Comparison of ENCODE assay signal across 11 cellular contexts in genomic region chr4:101114936-101115372, GRCh38.
A peak's percentile ranks its signal among the peaks of the same experiment; 100 is the strongest.
DNase-seq lines count a peak whose midpoint lies in the region; ATAC-seq, FAIRE-seq and TF ChIP-seq lines count a peak whose summit lies in the region.
"Had no signal": no experiment of that assay in that cellular context is flagged by ENCODE, and none has a peak within 500 bp of the region (broad histone marks: within the 10 kb centered on the region; RNA-seq: fewer than 3 reads in every experiment).

No MANE protein-coding gene starts in this region.

- H4K20me1 ChIP-seq in PC-3 (ENCODE audit: low read length), result no peaks in the 10 kb centered on the region

- H3K4me2 ChIP-seq in PC-3 (ENCODE audit: low read length), result peak overlapping the region; percentile 63

- H3K27ac ChIP-seq in PC-3 (ENCODE audit: low read length), result peak overlapping the region; percentile 98
- peak overlapping the region in 3 of 4 donors; percentile 16 to 58 (median 39) for H3K27ac ChIP-seq in esophagus squamous epithelium
- H3K27ac ChIP-seq: Peyer's patch had no signal

- H3K9me2 ChIP-seq in PC-3 (replicated peaks; ENCODE audit: low read length), result no peaks in the 10 kb centered on the region

- ATAC-seq in PC-3, result peak; percentile 97
- ATAC-seq in GM19467 (IDR thresholded peaks at IDR 0.05; ENCODE audit: unreplicated experiment), result no peak
- no peak for ATAC-seq in GM18867 (IDR thresholded peaks at IDR 0.05; ENCODE audit: unreplicated experiment)

- peaks cover 7% of the 10 kb centered on the region for H3F3A ChIP-seq in PC-3 (ENCODE audit: low read length, unreplicated experiment)

- peak overlapping the region; percentile 85 for H3K9ac ChIP-seq in PC-3 (ENCODE audit: low read length)

- H3K9me3 ChIP-seq in PC-3 (ENCODE audit: low read length), result no peaks in the 10 kb centered on the region
- H3K9me3 ChIP-seq in esophagus squamous epithelium, result no peaks in the 10 kb centered on the region
- H3K9me3 ChIP-seq: Peyer's patch had no signal

- H3K36me3 ChIP-seq in PC-3 (ENCODE audit: low read depth, low read length) (no peaks in the 10 kb centered on the region), esophagus squamous epithelium (no peaks in the 10 kb centered on the region)
- H3K36me3 ChIP-seq: Peyer's patch had no signal

- intact Hi-C loops in PC-3 (cut with micrococcal nuclease), result loop anchor here (1.0 to 5.0 kb wide), 4 partner anchors 14 to 166 kb away; no protein-coding TSS in a partner anchor
- intact Hi-C loops in esophagus squamous epithelium (cut with DNase I), result no loop called here

- 54 to 67% methylated on average over 2 of the region's 2 CpGs for WGBS in esophagus squamous epithelium, 2 donors

- no peaks in the 10 kb centered on the region for H3K79me2 ChIP-seq in PC-3 (ENCODE audit: low read length)

- H3K27me3 ChIP-seq in PC-3 (ENCODE audit: low read length) (no peaks in the 10 kb centered on the region), esophagus squamous epithelium (no peaks in the 10 kb centered on the region)
- H3K27me3 ChIP-seq: Peyer's patch had no signal

- CTCF ChIA-PET in PC-3 (lab: Charles Lee), result no interaction called here

- H3K4me3 ChIP-seq in PC-3 (ENCODE audit: low read length) (no peak overlapping the region; the same call in 1 of the 2 replicates), esophagus squamous epithelium (no peak overlapping the region)
- H3K4me3 ChIP-seq: Peyer's patch had no signal

- H3K4me1 ChIP-seq in PC-3 (ENCODE audit: insufficient read depth, low read length) (peaks cover 23% of the 10 kb centered on the region), esophagus squamous epithelium (peaks cover 0 to 26% (median 0%) of the 10 kb centered on the region in 3 donors)
- H3K4me1 ChIP-seq: Peyer's patch had no signal

- no peak overlapping the region for H2AFZ ChIP-seq in PC-3 (ENCODE audit: low read length)

- TF ChIP-seq CTCF in PC-3 (conservative IDR thresholded peaks at IDR 0.05; ENCODE audit: low read depth, low read length), result no peak
- no peak for TF ChIP-seq CTCF in esophagus squamous epithelium (IDR thresholded peaks at IDR 0.05)
- TF ChIP-seq CTCF in D721Med (IDR thresholded peaks at IDR 0.05; ENCODE audit: insufficient read depth, missing control alignments), result no peak

- no TSS peak for BruUV-seq in PC-3 (replicated peaks; lab: Mats Ljungman, UMichigan)

- POLR2A ChIA-PET in PC-3 (lab: Charles Lee; ENCODE audit: unreplicated experiment), result interaction anchor here (0.9 kb wide), 1 partner anchor 233 kb away, joined by 8 read pairs; the partner anchor contains the start of gene PPP3CA

- DNase-seq in Caki2 (ENCODE audit: low read depth), result peak; percentile 36
- peak; percentile 86 for DNase-seq in PC-3
- DNase-seq in esophagus squamous epithelium (lab: John Stamatoyannopoulos, UW), result no peak
- DNase-seq in myocyte (ENCODE audit: low read depth), result peak; percentile 31
- DNase-seq in DMS79 (lab: John Stamatoyannopoulos, UW), result no peak
- no peak for DNase-seq in D721Med (ENCODE audit: insufficient read length, low spot score)
- DNase-seq: activated CD4-positive, alpha-beta T cell treated with anti-CD3 and anti-CD28 coated beads, Interleukin-2, amount 50 U/mL, for 48 hours; CD4-positive, alpha-beta memory T cell; Peyer's patch had no signal

- in situ Hi-C loops in Caki2 (cut with HindIII; ENCODE audit: low pct_unique_long_range_greater_than_20kb, low sequenced_read_pairs), result no loop called here

- no peak for TF ChIP-seq POLR2A in esophagus squamous epithelium (IDR thresholded peaks at IDR 0.05)

- FAIRE-seq in D721Med (lab: Jason Lieb, UNC), result no peak

Comparison
In these comparisons a context has a peak if more than half of its experiments do, and no peak if none do; other contexts are left out.
1. DNase-seq: peak in Caki2 (single experiment), PC-3 (single experiment) and myocyte (single experiment); none in esophagus squamous epithelium (single experiment), DMS79 (single experiment) and D721Med (single experiment).